1 cellular context compared by ENCODE assay signal in genomic region chr3:169772530-169772950, GRCh38.
TF ChIP-seq lines count a peak whose summit lies in the region.

No MANE protein-coding gene starts in this region.

TF ChIP-seq in K562, 482 proteins besides CTCF, POLR2A, EP300 and RAD21 (continued from another document):
- 0 out of 2 replicates have a peak, but pooled peaks have one; percentile 5 for TF ChIP-seq ZKSCAN8 (CRISPR knock-in tag; IDR thresholded peaks at IDR 0.05)
- TF ChIP-seq, protein P1, sequence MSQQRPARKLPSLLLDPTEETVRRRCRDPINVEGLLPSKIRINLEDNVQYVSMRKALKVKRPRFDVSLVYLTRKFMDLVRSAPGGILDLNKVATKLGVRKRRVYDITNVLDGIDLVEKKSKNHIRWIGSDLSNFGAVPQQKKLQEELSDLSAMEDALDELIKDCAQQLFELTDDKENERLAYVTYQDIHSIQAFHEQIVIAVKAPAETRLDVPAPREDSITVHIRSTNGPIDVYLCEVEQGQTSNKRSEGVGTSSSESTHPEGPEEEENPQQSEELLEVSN (IDR thresholded peaks at IDR 0.05; ENCODE audit: borderline replicate concordance in 1 of 2, extremely low read depth in 1 of 2, insufficient read depth in 1 of 2, insufficient read length in 1 of 2, low read depth in 1 of 2, low read length in 1 of 2, poor library complexity in 1 of 2, severe bottlenecking in 1 of 2): peak in 1 of 2 experiments; percentile 26
- TF ChIP-seq NR2C2 (CRISPR knock-in tag; IDR thresholded peaks at IDR 0.05): no peak
- TF ChIP-seq NR2C2 (tag; IDR thresholded peaks at IDR 0.05): no peak
